ENCODE assay signal across 9 cellular contexts in genomic region chr6:137951064-137951597, GRCh38.
DNase-seq lines count a peak whose midpoint lies in the region; ATAC-seq, FAIRE-seq and TF ChIP-seq lines count a peak whose summit lies in the region.
"Had no signal": no experiment of that assay in that cellular context is flagged by ENCODE, and none has a peak within 500 bp of the region (broad histone marks: within the 10 kb centered on the region; RNA-seq: fewer than 3 reads in every experiment).

No MANE protein-coding gene starts in this region.

- no peak for TF ChIP-seq CTCF in CD4-positive, alpha-beta T cell (IDR thresholded peaks at IDR 0.05)

- no peaks in the 10 kb centered on the region for H3K9me3 Mint-ChIP-seq in CD4-positive, alpha-beta T cell

- CTCF ChIA-PET in CD4-positive, alpha-beta T cell (lab: Charles Lee), result no interaction called here

- no peak overlapping the region for H3K27ac ChIP-seq in CD4-positive, alpha-beta T cell (ENCODE audit: low read depth, low read length)
- H3K27ac ChIP-seq: brain microvascular endothelial cell had no signal

- ATAC-seq in GM21619 (IDR thresholded peaks at IDR 0.05; ENCODE audit: unreplicated experiment) (peak; percentile 50), HG03520 (IDR thresholded peaks at IDR 0.05; ENCODE audit: unreplicated experiment) (peak; percentile 38)
- no peak for ATAC-seq in CD4-positive, alpha-beta T cell (ENCODE audit: poor library complexity)

- peaks cover 19% of the 10 kb centered on the region for H3K4me1 Mint-ChIP-seq in CD4-positive, alpha-beta T cell (ENCODE audit: low read depth)

- peak; percentile 78 for FAIRE-seq in GM18507 (lab: Jason Lieb, UNC)

- H3K27me3 ChIP-seq in CD4-positive, alpha-beta T cell (ENCODE audit: control insufficient read depth, insufficient read depth, low read length), result no peaks in the 10 kb centered on the region
- H3K27me3 ChIP-seq: brain microvascular endothelial cell had no signal

- no peaks in the 10 kb centered on the region for H3K27me3 Mint-ChIP-seq in CD4-positive, alpha-beta T cell

- H3K36me3 Mint-ChIP-seq in CD4-positive, alpha-beta T cell (ENCODE audit: low read depth), result no peaks in the 10 kb centered on the region

- no peak overlapping the region for H3K4me3 Mint-ChIP-seq in CD4-positive, alpha-beta T cell

- POLR2A ChIA-PET in CD4-positive, alpha-beta T cell (lab: Charles Lee), result interaction anchor here (1.6 kb wide), 1 partner anchor 83 kb away, joined by 6 read pairs; no protein-coding TSS in a partner anchor

- H3K9me3 ChIP-seq in CD4-positive, alpha-beta T cell (ENCODE audit: control insufficient read depth, low read length), result no peaks in the 10 kb centered on the region

- no peak overlapping the region for H3K27ac Mint-ChIP-seq in CD4-positive, alpha-beta T cell

- intact Hi-C loops in CD4-positive, alpha-beta T cell (cut with DNase I, micrococcal nuclease), result loop anchor here in 1 of 2 experiments (5.0 kb wide), 1 partner anchor 804 kb away; no protein-coding TSS in a partner anchor

- DNase-seq in GM18507 (ENCODE audit: extremely low spot score, insufficient read length, low read depth), result no peak
- peak; percentile 68 for DNase-seq in germinal center (ENCODE audit: low spot score)
- no peak for DNase-seq in stimulated activated naive CD4-positive, alpha-beta T cell treated with Interleukin-2 at 50 U/mL for 16 hours (lab: John Stamatoyannopoulos, UW)
- DNase-seq in activated CD4-positive, alpha-beta T cell treated with anti-CD3 and anti-CD28 coated beads for 48 hours, result no peak
- no peak for DNase-seq in CD4-positive, alpha-beta T cell
- DNase-seq in mucosa of gallbladder (ENCODE audit: low spot score), result no peak
- DNase-seq: brain microvascular endothelial cell had no signal
